Comparison of ENCODE assay signal across 21 cellular contexts in genomic region chr2:105760191-105760590, GRCh38. TPM values are rescaled to one million over a fixed set of nuclear protein-coding genes. Genes with fewer than 3 reads are reported as not detected.
DNase-seq lines count a peak whose midpoint lies in the region; ATAC-seq and TF ChIP-seq lines count a peak whose summit lies in the region.
"Had no signal": no experiment of that assay in that cellular context is flagged by ENCODE, and none has a peak within 500 bp of the region (broad histone marks: within the 10 kb centered on the region; RNA-seq: fewer than 3 reads in every experiment).

No MANE protein-coding gene starts in this region.

- peak overlapping the region; percentile 62 for H3K27ac Mint-ChIP-seq in activated naive CD8-positive, alpha-beta T cell treated with anti-CD3 and anti-CD28 coated beads, Interleukin-2, amount 10 ng/mL, durations not matched to agents 7 days and 5 days
- peak overlapping the region; percentile 68 to 87 for H3K27ac Mint-ChIP-seq in natural killer cell treated with Interleukin-12 subunit alpha and Interleukin-12 subunit beta and Interleukin-15 and Interleukin-18, amount 100 ng/mL, for 72 hours
- H3K27ac Mint-ChIP-seq: neural progenitor cell had no signal

- H3K27me3 Mint-ChIP-seq in activated naive CD8-positive, alpha-beta T cell treated with anti-CD3 and anti-CD28 coated beads, Interleukin-2, amount 10 ng/mL, durations not matched to agents 7 days and 5 days = no peaks in the 10 kb centered on the region
- H3K27me3 Mint-ChIP-seq in natural killer cell treated with Interleukin-12 subunit alpha and Interleukin-12 subunit beta and Interleukin-15 and Interleukin-18, amount 100 ng/mL, for 72 hours = no peaks in the 10 kb centered on the region

- TF ChIP-seq CTCF in RWPE1 (conservative IDR thresholded peaks at IDR 0.05; ENCODE audit: low read depth) (no peak), suprapubic skin (IDR thresholded peaks at IDR 0.05) (no peak)

- no peaks in the 10 kb centered on the region for H3K27me3 ChIP-seq in suprapubic skin
- H3K27me3 ChIP-seq: foreskin keratinocyte, neural progenitor cell, tibial artery had no signal

- H3K4me1 ChIP-seq in suprapubic skin = peaks cover 27% of the 10 kb centered on the region
- H3K4me1 ChIP-seq: HAP-1 had no signal

- H3K9me3 Mint-ChIP-seq in activated naive CD8-positive, alpha-beta T cell treated with anti-CD3 and anti-CD28 coated beads, Interleukin-2, amount 10 ng/mL, durations not matched to agents 7 days and 5 days = no peaks in the 10 kb centered on the region
- H3K9me3 Mint-ChIP-seq in natural killer cell treated with Interleukin-12 subunit alpha and Interleukin-12 subunit beta and Interleukin-15 and Interleukin-18, amount 100 ng/mL, for 72 hours = no peaks in the 10 kb centered on the region

- POLR2A ChIA-PET in RWPE1 (lab: Yijun Ruan, JAX; ENCODE audit: low non-redundant PET) = no interaction called here
- POLR2A ChIA-PET in activated naive CD8-positive, alpha-beta T cell treated with anti-CD3 and anti-CD28 coated beads, Interleukin-2, amount 10 ng/mL, durations not matched to agents 7 days and 5 days (lab: Charles Lee) = no interaction called here

- H3K4me3 Mint-ChIP-seq in activated naive CD8-positive, alpha-beta T cell treated with anti-CD3 and anti-CD28 coated beads, Interleukin-2, amount 10 ng/mL, durations not matched to agents 7 days and 5 days = no peak overlapping the region
- H3K4me3 Mint-ChIP-seq in natural killer cell treated with Interleukin-12 subunit alpha and Interleukin-12 subunit beta and Interleukin-15 and Interleukin-18, amount 100 ng/mL, for 72 hours = peak overlapping the region; percentile 50
- H3K4me3 Mint-ChIP-seq: neural progenitor cell had no signal

- peaks cover 65% of the 10 kb centered on the region for H3K4me1 Mint-ChIP-seq in activated naive CD8-positive, alpha-beta T cell treated with anti-CD3 and anti-CD28 coated beads, Interleukin-2, amount 10 ng/mL, durations not matched to agents 7 days and 5 days
- peaks cover 54 to 69% of the 10 kb centered on the region in 2 donors for H3K4me1 Mint-ChIP-seq in natural killer cell treated with Interleukin-12 subunit alpha and Interleukin-12 subunit beta and Interleukin-15 and Interleukin-18, amount 100 ng/mL, for 72 hours (ENCODE audit: low read depth in 2 of 2)

- ATAC-seq in activated naive CD8-positive, alpha-beta T cell treated with anti-CD3 and anti-CD28 coated beads, Interleukin-2, amount 10 ng/mL, durations not matched to agents 7 days and 5 days (ENCODE audit: low read depth) = no peak
- ATAC-seq in natural killer cell treated with Interleukin-12 subunit alpha and Interleukin-12 subunit beta and Interleukin-15 and Interleukin-18, amount 100 ng/mL, for 72 hours = no peak
- no peak for ATAC-seq in HG02763 (IDR thresholded peaks at IDR 0.05; ENCODE audit: unreplicated experiment)
- ATAC-seq: foreskin keratinocyte, HepG2 had no signal

- DNase-seq in activated CD8-positive, alpha-beta memory T cell treated with anti-CD3 and anti-CD28 coated beads for 24 hours = peak; percentile 50
- no peak for DNase-seq in activated CD8-positive, alpha-beta memory T cell treated with anti-CD3 and anti-CD28 coated beads, Interleukin-2, amount 50 U/mL, for 4 hours
- no peak for DNase-seq in RWPE1 (ENCODE audit: low spot score)
- no peak for DNase-seq in activated naive CD8-positive, alpha-beta T cell treated with anti-CD3 and anti-CD28 coated beads, Interleukin-2, amount 10 ng/mL, durations not matched to agents 7 days and 5 days
- no peak for DNase-seq in natural killer cell treated with Interleukin-12 subunit alpha and Interleukin-12 subunit beta and Interleukin-15 and Interleukin-18, amount 100 ng/mL, for 72 hours (ENCODE audit: low spot score)
- no peak for DNase-seq in hippocampal formation (lab: John Stamatoyannopoulos, UW)
- no peak for DNase-seq in suprapubic skin (ENCODE audit: low spot score in 2 of 2)
- DNase-seq: activated effector memory CD4-positive, alpha-beta T cell treated with Interleukin-2 at 50 U/mL for 16 hours; foreskin keratinocyte; NCI-H1436; NCI-H2171; NCI-H69; SHP77 treated with DMSO at 0.1 percent for 48 hours; stimulated activated CD4-positive, alpha-beta T cell treated with anti-CD3 and anti-CD28 coated beads, Interleukin-4, amount 100 ng/mL, for 4 hours; tibial artery had no signal

- CTCF ChIA-PET in RWPE1 (lab: Yijun Ruan, JAX) = no interaction called here

- H3K36me3 ChIP-seq in suprapubic skin = no peaks in the 10 kb centered on the region
- H3K36me3 ChIP-seq: HAP-1, neural progenitor cell, tibial artery had no signal

- TF ChIP-seq POLR2A in suprapubic skin (IDR thresholded peaks at IDR 0.05) = no peak

- H3K9me3 ChIP-seq in suprapubic skin = no peaks in the 10 kb centered on the region
- H3K9me3 ChIP-seq: HAP-1, tibial artery had no signal

- H3K27ac ChIP-seq in RWPE1 (peak overlapping the region; percentile 5; the same call in 1 of the 2 replicates), suprapubic skin (no peak overlapping the region)
- H3K27ac ChIP-seq: coronary artery, epithelial cell of prostate, foreskin keratinocyte, neural progenitor cell, tibial artery had no signal

- WGBS in suprapubic skin = 92% methylated on average over 8 of the region's 8 CpGs

- TF ChIP-seq EP300 in suprapubic skin (IDR thresholded peaks at IDR 0.05) = no peak

- no peak overlapping the region for H3K4me3 ChIP-seq in suprapubic skin
- H3K4me3 ChIP-seq: coronary artery, HAP-1, neural progenitor cell, tibial artery had no signal

- peaks cover 18% of the 10 kb centered on the region for H3K36me3 Mint-ChIP-seq in activated naive CD8-positive, alpha-beta T cell treated with anti-CD3 and anti-CD28 coated beads, Interleukin-2, amount 10 ng/mL, durations not matched to agents 7 days and 5 days
- no peaks in the 10 kb centered on the region for H3K36me3 Mint-ChIP-seq in natural killer cell treated with Interleukin-12 subunit alpha and Interleukin-12 subunit beta and Interleukin-15 and Interleukin-18, amount 100 ng/mL, for 72 hours

RNA-seq across cellular contexts. Expression of gene NCK2, which starts 15.5 kb away (rescaled TPM):
- total RNA-seq in activated naive CD8-positive, alpha-beta T cell treated with anti-CD3 and anti-CD28 coated beads, Interleukin-2, amount 10 ng/mL, durations not matched to agents 7 days and 5 days = 10 to 100 TPM; 69.6 to 70.0 TPM
- 10 to 100 TPM; 44.7 to 47.4 TPM for total RNA-seq in natural killer cell treated with Interleukin-12 subunit alpha and Interleukin-12 subunit beta and Interleukin-15 and Interleukin-18, amount 100 ng/mL, for 72 hours
- total RNA-seq in suprapubic skin = 10 to 100 TPM; 40.1 to 59.4 (median 49.2) TPM
